14 cellular contexts compared by ENCODE assay signal in genomic region chr22:25066861-25067435, GRCh38.
DNase-seq lines count a peak whose midpoint lies in the region; ATAC-seq and TF ChIP-seq lines count a peak whose summit lies in the region.
"Had no signal": no experiment of that assay in that cellular context is flagged by ENCODE, and none has a peak within 500 bp of the region (broad histone marks: within the 10 kb centered on the region; RNA-seq: fewer than 3 reads in every experiment).

No MANE protein-coding gene starts in this region.

- no peaks in the 10 kb centered on the region for H3K27me3 ChIP-seq in aorta (ENCODE audit: control insufficient read depth in 1 of 2, insufficient read depth in 2 of 2, low read length in 1 of 2)

- intact Hi-C loops in aorta (cut with DNase I), result loop anchor here in 1 of 2 donors (5.0 kb wide), 1 partner anchor 45 kb away; no protein-coding TSS in a partner anchor

- TF ChIP-seq CTCF in nephron progenitor cell (IDR thresholded peaks at IDR 0.05), result no peak

- H3K27ac ChIP-seq in aorta (ENCODE audit: low read depth in 1 of 2, low read length in 2 of 2), result peak overlapping the region; percentile 47 to 85
- H3K27ac ChIP-seq: SK-N-MC had no signal

- DNase-seq in activated naive CD4-positive, alpha-beta T cell (lab: John Stamatoyannopoulos, UW), result no peak
- DNase-seq in activated naive CD8-positive, alpha-beta T cell treated with anti-CD3 and anti-CD28 coated beads, Interleukin-2, amount 50 U/mL, for 24 hours, result no peak
- DNase-seq in nephron progenitor cell, result no peak
- no peak for DNase-seq in aorta
- DNase-seq in NCI-H128 (lab: John Stamatoyannopoulos, UW; ENCODE audit: unreplicated experiment), result no peak
- DNase-seq in middle frontal gyrus (ENCODE audit: extremely low spot score, low spot score), result no peak
- DNase-seq: cerebellar nuclear complex; lower lobe of right lung; NCI-H1092 treated with DMSO at 0.1 percent for 48 hours; stimulated activated CD4-positive, alpha-beta T cell treated with anti-CD3 and anti-CD28 coated beads, Interleukin-15, amount 100 ng/mL, for 24 hours had no signal

- no peak for ATAC-seq in activated naive CD8-positive, alpha-beta T cell treated with anti-CD3 and anti-CD28 coated beads, Interleukin-2, amount 50 U/mL, for 24 hours
- ATAC-seq in aorta (ENCODE audit: low FRiP score) (no peak), HG03159 (IDR thresholded peaks at IDR 0.05; ENCODE audit: unreplicated experiment) (no peak)
- ATAC-seq: K562 had no signal

- H3K36me3 Mint-ChIP-seq in activated naive CD4-positive, alpha-beta T cell treated with anti-CD3 and anti-CD28 coated beads, Interleukin-2, amount 50 U/mL, for 24 hours, result no peaks in the 10 kb centered on the region
- H3K36me3 Mint-ChIP-seq in activated naive CD8-positive, alpha-beta T cell treated with anti-CD3 and anti-CD28 coated beads, Interleukin-2, amount 50 U/mL, for 24 hours (ENCODE audit: low read depth), result no peaks in the 10 kb centered on the region
- peaks cover 9% of the 10 kb centered on the region for H3K36me3 Mint-ChIP-seq in nephron progenitor cell (ENCODE audit: low read depth)

- no peaks in the 10 kb centered on the region for H3K27me3 Mint-ChIP-seq in activated naive CD4-positive, alpha-beta T cell treated with anti-CD3 and anti-CD28 coated beads, Interleukin-2, amount 50 U/mL, for 24 hours
- no peaks in the 10 kb centered on the region for H3K27me3 Mint-ChIP-seq in activated naive CD8-positive, alpha-beta T cell treated with anti-CD3 and anti-CD28 coated beads, Interleukin-2, amount 50 U/mL, for 24 hours
- peaks cover 15% of the 10 kb centered on the region for H3K27me3 Mint-ChIP-seq in nephron progenitor cell (ENCODE audit: low read depth, poor library complexity)

- H3K4me3 Mint-ChIP-seq in activated naive CD4-positive, alpha-beta T cell treated with anti-CD3 and anti-CD28 coated beads, Interleukin-2, amount 50 U/mL, for 24 hours, result peak overlapping the region; percentile 51
- peak overlapping the region; percentile 29 for H3K4me3 Mint-ChIP-seq in activated naive CD8-positive, alpha-beta T cell treated with anti-CD3 and anti-CD28 coated beads, Interleukin-2, amount 50 U/mL, for 24 hours
- no peak overlapping the region for H3K4me3 Mint-ChIP-seq in nephron progenitor cell

- peaks cover 88% of the 10 kb centered on the region for H3K4me1 Mint-ChIP-seq in activated naive CD4-positive, alpha-beta T cell treated with anti-CD3 and anti-CD28 coated beads, Interleukin-2, amount 50 U/mL, for 24 hours
- H3K4me1 Mint-ChIP-seq in activated naive CD8-positive, alpha-beta T cell treated with anti-CD3 and anti-CD28 coated beads, Interleukin-2, amount 50 U/mL, for 24 hours, result peaks cover 81% of the 10 kb centered on the region
- peaks cover 35% of the 10 kb centered on the region for H3K4me1 Mint-ChIP-seq in nephron progenitor cell

- H3K36me3 ChIP-seq in aorta (ENCODE audit: control insufficient read depth in 1 of 2, insufficient read depth in 2 of 2, low read length in 1 of 2), result no peaks in the 10 kb centered on the region
- H3K36me3 ChIP-seq: lower lobe of right lung had no signal

- H3K4me1 ChIP-seq in aorta (ENCODE audit: control insufficient read depth in 1 of 2, insufficient read depth in 2 of 2, low read length in 2 of 2), result peaks cover 0 to 2% of the 10 kb centered on the region in 2 donors

- peak overlapping the region; percentile 92 for H3K27ac Mint-ChIP-seq in activated naive CD4-positive, alpha-beta T cell treated with anti-CD3 and anti-CD28 coated beads, Interleukin-2, amount 50 U/mL, for 24 hours
- peak overlapping the region; percentile 88 for H3K27ac Mint-ChIP-seq in activated naive CD8-positive, alpha-beta T cell treated with anti-CD3 and anti-CD28 coated beads, Interleukin-2, amount 50 U/mL, for 24 hours
- H3K27ac Mint-ChIP-seq in nephron progenitor cell, result peak overlapping the region; percentile 43

- 92 to 97% methylated on average over 15 of the region's 15 CpGs for WGBS in aorta, 2 donors

- H3K9me3 Mint-ChIP-seq in activated naive CD4-positive, alpha-beta T cell treated with anti-CD3 and anti-CD28 coated beads, Interleukin-2, amount 50 U/mL, for 24 hours, result no peaks in the 10 kb centered on the region
- H3K9me3 Mint-ChIP-seq in activated naive CD8-positive, alpha-beta T cell treated with anti-CD3 and anti-CD28 coated beads, Interleukin-2, amount 50 U/mL, for 24 hours, result no peaks in the 10 kb centered on the region
- H3K9me3 Mint-ChIP-seq in nephron progenitor cell, result no peaks in the 10 kb centered on the region

- no peaks in the 10 kb centered on the region for H3K9me3 ChIP-seq in aorta (ENCODE audit: control insufficient read depth, low read length)
- H3K9me3 ChIP-seq: lower lobe of right lung had no signal

- H3K4me3 ChIP-seq in aorta (ENCODE audit: low read length in 2 of 2), result no peak overlapping the region
- H3K4me3 ChIP-seq: K562, lower lobe of right lung, SK-N-MC had no signal
